ENCODE assay signal across 32 cellular contexts in the genomic region with DNA sequence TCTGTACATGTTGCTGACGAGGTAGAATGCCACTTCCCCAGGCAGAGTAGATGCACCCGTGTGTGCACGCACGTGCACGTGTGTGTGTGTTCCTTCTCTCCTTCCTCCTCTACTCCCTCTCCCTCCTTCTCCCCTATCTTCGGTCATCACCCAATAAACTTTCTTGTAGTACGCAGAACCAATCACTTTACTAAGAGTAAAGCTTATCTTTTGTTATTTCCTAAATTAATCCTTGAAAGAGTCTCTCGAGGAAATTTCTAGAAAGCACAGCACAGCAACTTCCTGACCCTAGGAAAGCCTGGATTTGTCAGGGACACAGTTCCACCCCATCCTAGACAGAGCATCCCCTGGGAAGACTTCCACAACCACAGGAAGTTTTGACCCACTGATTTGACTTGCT.
"Had no signal": no experiment of that assay in that cellular context is flagged by ENCODE, and none has a peak within 500 bp of the region (broad histone marks: within the 10 kb centered on the region; RNA-seq: fewer than 3 reads in every experiment).

No MANE protein-coding gene starts in this region.

- FAIRE-seq: astrocyte, colon had no signal

- DNase-seq: activated B cell treated with CpG ODN at 0.5 μM for 24 hours; activated CD4-positive, alpha-beta memory T cell treated with anti-CD3 and anti-CD28 coated beads for 36 hours; activated CD4-positive, alpha-beta T cell treated with anti-CD3 and anti-CD28 coated beads for 36 hours; activated CD4-positive, alpha-beta T cell treated with anti-CD3 and anti-CD28 coated beads, Interleukin-2, amount 10 ng/mL, durations not matched to agents 24 days and 14 days; activated CD8-positive, alpha-beta memory T cell treated with anti-CD3 and anti-CD28 coated beads for 24 hours; activated effector memory CD4-positive, alpha-beta T cell treated with Interleukin-2 at 50 U/mL for 16 hours; activated gamma-delta T cell treated with Interleukin-2 at 50 U/mL for 16 hours; activated naive CD4-positive, alpha-beta T cell treated with anti-CD3 and anti-CD28 coated beads, Interleukin-2, amount 50 U/mL, for 16 hours; activated naive CD4-positive, alpha-beta T cell treated with Interleukin-2 at 50 U/mL for 16 hours; activated T-cell treated with anti-CD3 and anti-CD28 coated beads, Interleukin-2, amount 50 U/mL, for 4 hours; amniotic stem cell; anterior cingulate cortex; caudate nucleus; cortex of kidney; dermis blood vessel endothelial cell; effector CD4-positive, alpha-beta T cell; effector memory CD8-positive, alpha-beta T cell; esophagus squamous epithelium; foreskin melanocyte; heart right ventricle; T-helper 1 cell; T-helper 17 cell; T1000; WERI-Rb-1 had no signal

- H3K4me3 Mint-ChIP-seq: activated B cell treated with CpG ODN at 0.5 μM for 24 hours; activated CD4-positive, alpha-beta memory T cell treated with anti-CD3 and anti-CD28 coated beads for 36 hours; activated CD4-positive, alpha-beta T cell treated with anti-CD3 and anti-CD28 coated beads for 36 hours; activated CD4-positive, alpha-beta T cell treated with anti-CD3 and anti-CD28 coated beads, Interleukin-2, amount 10 ng/mL, durations not matched to agents 24 days and 14 days; activated naive CD8-positive, alpha-beta T cell; activated T-cell treated with anti-CD3 and anti-CD28 coated beads, Interleukin-2, amount 50 U/mL, for 4 hours; activated T-helper 17 cell treated with anti-CD3 and anti-CD28 coated beads, Interleukin-2, amount 50 U/mL, for 72 hours; effector memory CD8-positive, alpha-beta T cell; T-helper 17 cell; T-helper 2 cell treated with Interferon-gamma antibody and Interleukin-4, amounts not matched to agents 5 μg/mL and 100 μg/mL, for 36 hours had no signal

- ATAC-seq: activated CD4-positive, alpha-beta T cell treated with anti-CD3 and anti-CD28 coated beads for 36 hours; activated CD4-positive, CD25-positive, alpha-beta regulatory T cell treated with anti-CD3 and anti-CD28 coated beads, Interleukin-2, amount 50 U/mL, for 24 hours; activated T-cell treated with anti-CD3 and anti-CD28 coated beads, Interleukin-2, amount 50 U/mL, for 4 hours; activated T-helper 17 cell treated with anti-CD3 and anti-CD28 coated beads, Interleukin-2, amount 50 U/mL, for 72 hours; effector memory CD8-positive, alpha-beta T cell; gastroesophageal sphincter; heart right ventricle; T-helper 17 cell had no signal

- H3K27me3 Mint-ChIP-seq: activated B cell treated with CpG ODN at 0.5 μM for 24 hours; activated naive CD8-positive, alpha-beta T cell; effector memory CD8-positive, alpha-beta T cell had no signal

- H3K27me3 ChIP-seq: gastroesophageal sphincter, heart right ventricle had no signal

- H3K9me3 ChIP-seq: esophagus squamous epithelium, gastroesophageal sphincter, heart right ventricle had no signal

- H3K36me3 ChIP-seq: esophagus squamous epithelium had no signal

- H3K4me3 ChIP-seq: esophagus squamous epithelium, gastroesophageal sphincter, heart right ventricle had no signal

- H3K9me3 Mint-ChIP-seq: activated B cell treated with CpG ODN at 0.5 μM for 24 hours; activated CD4-positive, alpha-beta memory T cell treated with anti-CD3 and anti-CD28 coated beads for 36 hours; activated T-cell treated with anti-CD3 and anti-CD28 coated beads, Interleukin-2, amount 50 U/mL, for 4 hours; activated T-helper 17 cell treated with anti-CD3 and anti-CD28 coated beads, Interleukin-2, amount 50 U/mL, for 72 hours; T-helper 2 cell treated with Interferon-gamma antibody and Interleukin-4, amounts not matched to agents 5 μg/mL and 100 μg/mL, for 36 hours had no signal

- H3K4me1 ChIP-seq: gastroesophageal sphincter had no signal

- H3K27ac Mint-ChIP-seq: activated B cell treated with CpG ODN at 0.5 μM for 24 hours; activated CD4-positive, alpha-beta memory T cell treated with anti-CD3 and anti-CD28 coated beads for 36 hours; activated CD4-positive, alpha-beta T cell treated with anti-CD3 and anti-CD28 coated beads for 36 hours; activated CD4-positive, alpha-beta T cell treated with anti-CD3 and anti-CD28 coated beads, Interleukin-2, amount 10 ng/mL, durations not matched to agents 24 days and 14 days; activated naive CD8-positive, alpha-beta T cell; activated T-helper 17 cell treated with anti-CD3 and anti-CD28 coated beads, Interleukin-2, amount 50 U/mL, for 72 hours; effector memory CD8-positive, alpha-beta T cell; T-helper 17 cell; T-helper 2 cell treated with Interferon-gamma antibody and Interleukin-4, amounts not matched to agents 5 μg/mL and 100 μg/mL, for 36 hours had no signal

- H3K27ac ChIP-seq: epithelial cell of prostate, esophagus squamous epithelium, gastroesophageal sphincter, heart right ventricle, WERI-Rb-1 had no signal
